ENCODE assay signal across 1 cellular context in the genomic region with DNA sequence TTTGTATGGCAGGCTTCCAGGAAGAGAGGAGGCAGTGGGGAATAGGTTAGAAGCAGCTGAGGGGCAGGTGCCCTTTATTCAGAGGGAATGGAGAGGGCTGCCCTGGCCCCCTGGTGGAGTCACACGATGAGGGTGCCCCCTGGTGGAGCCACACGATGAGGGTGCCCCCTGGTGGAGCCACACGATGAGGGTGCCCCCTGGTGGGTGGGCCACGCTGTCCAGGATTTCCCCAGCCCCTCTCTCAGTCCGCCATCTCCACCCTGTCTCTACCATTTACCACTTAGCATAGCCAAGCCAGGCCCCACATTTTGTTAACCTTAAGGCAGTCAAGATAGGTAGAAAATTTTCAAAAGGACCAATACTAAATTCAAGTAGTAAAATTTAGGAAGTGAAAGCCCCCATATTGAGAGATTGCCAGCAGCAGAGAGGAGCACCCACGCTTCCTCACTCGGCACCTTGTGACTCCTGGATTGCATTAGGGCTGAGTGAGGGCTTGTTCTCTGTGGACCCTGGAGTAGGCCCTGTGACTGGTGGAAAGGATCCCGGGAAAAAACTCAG.
TF ChIP-seq lines count a peak whose summit lies in the region.

No MANE protein-coding gene starts in this region.

TF ChIP-seq in SK-N-SH treated with all-trans-retinoic acid at 6 μM for 48 hours, 23 proteins besides CTCF, POLR2A, EP300 and RAD21 (continued from another document):
- TF ChIP-seq, protein P1, sequence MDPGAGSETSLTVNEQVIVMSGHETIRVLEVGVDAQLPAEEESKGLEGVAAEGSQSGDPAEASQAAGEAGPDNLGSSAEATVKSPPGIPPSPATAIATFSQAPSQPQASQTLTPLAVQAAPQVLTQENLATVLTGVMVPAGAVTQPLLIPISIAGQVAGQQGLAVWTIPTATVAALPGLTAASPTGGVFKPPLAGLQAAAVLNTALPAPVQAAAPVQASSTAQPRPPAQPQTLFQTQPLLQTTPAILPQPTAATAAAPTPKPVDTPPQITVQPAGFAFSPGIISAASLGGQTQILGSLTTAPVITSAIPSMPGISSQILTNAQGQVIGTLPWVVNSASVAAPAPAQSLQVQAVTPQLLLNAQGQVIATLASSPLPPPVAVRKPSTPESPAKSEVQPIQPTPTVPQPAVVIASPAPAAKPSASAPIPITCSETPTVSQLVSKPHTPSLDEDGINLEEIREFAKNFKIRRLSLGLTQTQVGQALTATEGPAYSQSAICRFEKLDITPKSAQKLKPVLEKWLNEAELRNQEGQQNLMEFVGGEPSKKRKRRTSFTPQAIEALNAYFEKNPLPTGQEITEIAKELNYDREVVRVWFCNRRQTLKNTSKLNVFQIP (CRISPR knock-in tag; IDR thresholded peaks at IDR 0.05; ENCODE audit: borderline replicate concordance, low read depth) = no peak
- no peak for TF ChIP-seq TCF4 (CRISPR knock-in tag; IDR thresholded peaks at IDR 0.05; ENCODE audit: borderline replicate concordance)
- TF ChIP-seq GLIS3 (CRISPR knock-in tag; IDR thresholded peaks at IDR 0.05) = no peak
- no peak for TF ChIP-seq ZNF70 (CRISPR knock-in tag; IDR thresholded peaks at IDR 0.05)
- no peak for TF ChIP-seq CSDC2 (CRISPR knock-in tag; IDR thresholded peaks at IDR 0.05)
- TF ChIP-seq, protein P2, sequence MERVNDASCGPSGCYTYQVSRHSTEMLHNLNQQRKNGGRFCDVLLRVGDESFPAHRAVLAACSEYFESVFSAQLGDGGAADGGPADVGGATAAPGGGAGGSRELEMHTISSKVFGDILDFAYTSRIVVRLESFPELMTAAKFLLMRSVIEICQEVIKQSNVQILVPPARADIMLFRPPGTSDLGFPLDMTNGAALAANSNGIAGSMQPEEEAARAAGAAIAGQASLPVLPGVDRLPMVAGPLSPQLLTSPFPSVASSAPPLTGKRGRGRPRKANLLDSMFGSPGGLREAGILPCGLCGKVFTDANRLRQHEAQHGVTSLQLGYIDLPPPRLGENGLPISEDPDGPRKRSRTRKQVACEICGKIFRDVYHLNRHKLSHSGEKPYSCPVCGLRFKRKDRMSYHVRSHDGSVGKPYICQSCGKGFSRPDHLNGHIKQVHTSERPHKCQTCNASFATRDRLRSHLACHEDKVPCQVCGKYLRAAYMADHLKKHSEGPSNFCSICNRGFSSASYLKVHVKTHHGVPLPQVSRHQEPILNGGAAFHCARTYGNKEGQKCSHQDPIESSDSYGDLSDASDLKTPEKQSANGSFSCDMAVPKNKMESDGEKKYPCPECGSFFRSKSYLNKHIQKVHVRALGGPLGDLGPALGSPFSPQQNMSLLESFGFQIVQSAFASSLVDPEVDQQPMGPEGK (CRISPR knock-in tag; IDR thresholded peaks at IDR 0.05; ENCODE audit: borderline replicate concordance) = no peak
- no peak for TF ChIP-seq PPARA (CRISPR knock-in tag; IDR thresholded peaks at IDR 0.05; ENCODE audit: borderline replicate concordance)
- no peak for TF ChIP-seq ZNF565 (CRISPR knock-in tag; conservative IDR thresholded peaks at IDR 0.05; ENCODE audit: low read depth)
